ENCODE assay signal across 8 cellular contexts in genomic region chr2:84894758-84895520, GRCh38. TPM values are rescaled to one million over a fixed set of nuclear protein-coding genes. Genes with fewer than 3 reads are reported as not detected.
DNase-seq lines count a peak whose midpoint lies in the region; ATAC-seq, FAIRE-seq and TF ChIP-seq lines count a peak whose summit lies in the region.

No MANE protein-coding gene starts in this region.

- H3K4me1 Mint-ChIP-seq in Caco-2 (ENCODE audit: low read depth, unreplicated experiment): no peaks in the 10 kb centered on the region

- peak; percentile 72 for FAIRE-seq in GM18507 (lab: Jason Lieb, UNC)

- intact Hi-C loops in Caco-2 (cut with micrococcal nuclease; ENCODE audit: unreplicated experiment): no loop called here

- peaks cover 0 to 21% of the 10 kb centered on the region in 2 experiments for H3K4me1 ChIP-seq in neutrophil (ENCODE audit: control insufficient read depth in 1 of 2, insufficient read depth in 1 of 2, low read depth in 1 of 2, low read length in 1 of 2)
- no peaks in the 10 kb centered on the region for H3K4me1 ChIP-seq in Caco-2

- no peak overlapping the region for H3K27ac Mint-ChIP-seq in Caco-2 (ENCODE audit: unreplicated experiment)

- H3K9me3 ChIP-seq in MG63 (no peaks in the 10 kb centered on the region), neutrophil (no peaks in the 10 kb centered on the region), Caco-2 (no peaks in the 10 kb centered on the region)

- peak overlapping the region; percentile 40 for H3K27ac ChIP-seq in neutrophil

- no peaks in the 10 kb centered on the region for H3K36me3 Mint-ChIP-seq in Caco-2 (ENCODE audit: insufficient read depth, unreplicated experiment)

- H3K27me3 ChIP-seq in MG63: no peaks in the 10 kb centered on the region
- H3K27me3 ChIP-seq in neutrophil: no peaks in the 10 kb centered on the region
- no peaks in the 10 kb centered on the region for H3K27me3 ChIP-seq in Caco-2 (replicated peaks; ENCODE audit: control insufficient read depth, insufficient read depth, low read length)

- no TSS peak for BruUV-seq in Caco-2 (replicated peaks; lab: Mats Ljungman, UMichigan)

- CTCF ChIA-PET in Caco-2 (lab: Charles Lee): no interaction called here

- H3K36me3 ChIP-seq in MG63 (no peaks in the 10 kb centered on the region), neutrophil (no peaks in the 10 kb centered on the region), Caco-2 (ENCODE audit: control insufficient read depth, insufficient read depth, low read length) (no peaks in the 10 kb centered on the region)

- H3K4me3 Mint-ChIP-seq in Caco-2 (ENCODE audit: unreplicated experiment): no peak overlapping the region

- no peaks in the 10 kb centered on the region for H3K27me3 Mint-ChIP-seq in Caco-2 (ENCODE audit: insufficient read depth, unreplicated experiment)

- ATAC-seq in GM18867 (IDR thresholded peaks at IDR 0.05; ENCODE audit: unreplicated experiment): no peak

- H3K4me3 ChIP-seq in MG63 (no peak overlapping the region), neutrophil (ENCODE audit: low read depth in 1 of 2, low read length in 1 of 2) (no peak overlapping the region), Caco-2 (ENCODE audit: low read depth, low read length) (no peak overlapping the region)

- TF ChIP-seq CTCF in neutrophil (IDR thresholded peaks at IDR 0.05): no peak
- TF ChIP-seq CTCF in Caco-2 (IDR thresholded peaks at IDR 0.05; ENCODE audit: insufficient read depth in 1 of 2, low read depth in 1 of 2, low read length in 1 of 2, severe bottlenecking in 1 of 2, unreplicated experiment in 1 of 2): no peak

- POLR2A ChIA-PET in Caco-2 (lab: Charles Lee): no interaction called here

- no peak for DNase-seq in GM18507 (ENCODE audit: extremely low spot score, insufficient read length, low read depth)
- peak; percentile 70 for DNase-seq in MG63
- DNase-seq in astrocyte of the hippocampus (ENCODE audit: low read depth, low spot score): peak; percentile 31
- DNase-seq in activated gamma-delta T cell treated with Interleukin-2 at 50 U/mL for 16 hours: no peak
- DNase-seq in Caco-2: no peak
- DNase-seq in activated CD4-positive, alpha-beta T cell treated with anti-CD3 and anti-CD28 coated beads for 48 hours: no peak

- H3K9me3 Mint-ChIP-seq in Caco-2 (ENCODE audit: unreplicated experiment): no peaks in the 10 kb centered on the region

RNA-seq across cellular contexts. Expression of gene TMSB10, which starts 10.5 kb away (rescaled TPM):
- 5,826 and 9,166 TPM in 2 replicates for total RNA-seq in MG63 (2014; rRNA removed; shearing (Covaris generic); ENCODE audit: low replicate concordance)
- total RNA-seq in Caco-2 (2022): 1,258 and 1,458 TPM in 2 replicates

RNA-seq across cellular contexts. Expression of gene TRABD2A, which starts 14.1 kb away (rescaled TPM):
- 14.5 and 20.9 TPM in 2 replicates for total RNA-seq in MG63 (2014; rRNA removed; shearing (Covaris generic); ENCODE audit: low replicate concordance)
- 1.3 and 1.4 TPM in 2 replicates for total RNA-seq in Caco-2 (2022)

Comparison
In these comparisons a context has a peak if more than half of its experiments do, and no peak if none do; other contexts are left out.
1. DNase-seq: peak in MG63 (single experiment) and astrocyte of the hippocampus (single experiment); none in GM18507 (single experiment), activated gamma-delta T cell treated with Interleukin-2 at 50 U/mL for 16 hours (single experiment), Caco-2 (0 of 2) and activated CD4-positive, alpha-beta T cell treated with anti-CD3 and anti-CD28 coated beads for 48 hours (single experiment).